Comparison of ENCODE assay signal across 32 cellular contexts in genomic region chr17:65393514-65393913, GRCh38.
"Had no signal": no experiment of that assay in that cellular context is flagged by ENCODE, and none has a peak within 500 bp of the region (broad histone marks: within the 10 kb centered on the region; RNA-seq: fewer than 3 reads in every experiment).

No MANE protein-coding gene starts in this region.

- H3K27ac ChIP-seq: esophagus muscularis mucosa, foreskin keratinocyte, heart right ventricle, lower lobe of right lung, neutrophil, thoracic aorta, upper lobe of left lung, vagina had no signal

- H3K4me3 ChIP-seq: esophagus muscularis mucosa, heart right ventricle, lower lobe of right lung, thoracic aorta, upper lobe of left lung, vagina had no signal

- H3K4me1 Mint-ChIP-seq: activated CD4-positive, alpha-beta T cell treated with anti-CD3 and anti-CD28 coated beads, Interleukin-2, amount 10 ng/mL, durations not matched to agents 24 days and 14 days; central memory CD8-positive, alpha-beta T cell; stimulated activated effector memory CD8-positive, alpha-beta T cell treated with anti-CD3 and anti-CD28 coated beads, Interleukin-12 subunit alpha, Interleukin-12 subunit beta, amount 100 ng/mL, for 72 hours had no signal

- H3K9me3 Mint-ChIP-seq: activated CD4-positive, alpha-beta memory T cell treated with anti-CD3 and anti-CD28 coated beads for 36 hours; activated CD4-positive, alpha-beta T cell treated with anti-CD3 and anti-CD28 coated beads, Interleukin-2, amount 10 ng/mL, durations not matched to agents 24 days and 14 days; central memory CD8-positive, alpha-beta T cell; natural killer cell treated with Interleukin-12 subunit alpha and Interleukin-12 subunit beta and Interleukin-15 and Interleukin-18, amount 100 ng/mL, for 72 hours; stimulated activated effector memory CD8-positive, alpha-beta T cell treated with anti-CD3 and anti-CD28 coated beads, Interleukin-12 subunit alpha, Interleukin-12 subunit beta, amount 100 ng/mL, for 72 hours; stimulated activated naive CD8-positive, alpha-beta T cell treated with anti-CD3 and anti-CD28 coated beads, Interleukin-15, Interleukin-2, amounts not matched to agents 100 ng/mL and 50 ng/mL, for 24 hours had no signal

- H3K36me3 Mint-ChIP-seq: activated CD4-positive, alpha-beta memory T cell treated with anti-CD3 and anti-CD28 coated beads for 36 hours; activated naive CD4-positive, alpha-beta T cell treated with anti-CD3 and anti-CD28 coated beads, Interleukin-2, amount 50 U/mL, for 72 hours; natural killer cell treated with Interleukin-12 subunit alpha and Interleukin-12 subunit beta and Interleukin-15 and Interleukin-18, amount 100 ng/mL, for 72 hours; stimulated activated effector memory CD8-positive, alpha-beta T cell treated with anti-CD3 and anti-CD28 coated beads, Interleukin-12 subunit alpha, Interleukin-12 subunit beta, amount 100 ng/mL, for 72 hours had no signal

- H3K27me3 Mint-ChIP-seq: progenitor cell of endocrine pancreas; stimulated activated naive CD8-positive, alpha-beta T cell treated with anti-CD3 and anti-CD28 coated beads, Interleukin-15, Interleukin-2, amounts not matched to agents 100 ng/mL and 50 ng/mL, for 24 hours had no signal

- H3K27ac Mint-ChIP-seq: activated CD4-positive, alpha-beta memory T cell treated with anti-CD3 and anti-CD28 coated beads for 36 hours; activated CD4-positive, alpha-beta T cell treated with anti-CD3 and anti-CD28 coated beads, Interleukin-2, amount 10 ng/mL, durations not matched to agents 24 days and 14 days; activated naive CD4-positive, alpha-beta T cell treated with anti-CD3 and anti-CD28 coated beads, Interleukin-2, amount 50 U/mL, for 72 hours; natural killer cell treated with Interleukin-12 subunit alpha and Interleukin-12 subunit beta and Interleukin-15 and Interleukin-18, amount 100 ng/mL, for 72 hours; progenitor cell of endocrine pancreas; stimulated activated effector memory CD8-positive, alpha-beta T cell treated with anti-CD3 and anti-CD28 coated beads, Interleukin-12 subunit alpha, Interleukin-12 subunit beta, amount 100 ng/mL, for 72 hours; stimulated activated naive CD8-positive, alpha-beta T cell treated with anti-CD3 and anti-CD28 coated beads, Interleukin-15, Interleukin-2, amounts not matched to agents 100 ng/mL and 50 ng/mL, for 24 hours; T-helper 17 cell had no signal

- H3K27me3 ChIP-seq: esophagus muscularis mucosa, foreskin keratinocyte, neutrophil, upper lobe of left lung, vagina had no signal

- H3K4me3 Mint-ChIP-seq: activated CD4-positive, alpha-beta memory T cell treated with anti-CD3 and anti-CD28 coated beads for 36 hours; activated CD4-positive, alpha-beta T cell treated with anti-CD3 and anti-CD28 coated beads, Interleukin-2, amount 10 ng/mL, durations not matched to agents 24 days and 14 days; central memory CD8-positive, alpha-beta T cell; natural killer cell treated with Interleukin-12 subunit alpha and Interleukin-12 subunit beta and Interleukin-15 and Interleukin-18, amount 100 ng/mL, for 72 hours; stimulated activated effector memory CD8-positive, alpha-beta T cell treated with anti-CD3 and anti-CD28 coated beads, Interleukin-12 subunit alpha, Interleukin-12 subunit beta, amount 100 ng/mL, for 72 hours; stimulated activated naive CD8-positive, alpha-beta T cell treated with anti-CD3 and anti-CD28 coated beads, Interleukin-15, Interleukin-2, amounts not matched to agents 100 ng/mL and 50 ng/mL, for 24 hours; T-helper 17 cell had no signal

- H3K36me3 ChIP-seq: esophagus muscularis mucosa, heart right ventricle, lower lobe of right lung, neutrophil, thoracic aorta, upper lobe of left lung, vagina had no signal

- H3K4me1 ChIP-seq: esophagus muscularis mucosa, foreskin keratinocyte, heart right ventricle, lower lobe of right lung, upper lobe of left lung had no signal

- ATAC-seq: activated naive CD4-positive, alpha-beta T cell treated with anti-CD3 and anti-CD28 coated beads, Interleukin-2, amount 50 U/mL, for 72 hours; foreskin keratinocyte; heart right ventricle; left lobe of liver; lower lobe of right lung; natural killer cell treated with Interleukin-12 subunit alpha and Interleukin-12 subunit beta and Interleukin-15 and Interleukin-18, amount 100 ng/mL, for 72 hours; sciatic nerve; stimulated activated effector memory CD8-positive, alpha-beta T cell treated with anti-CD3 and anti-CD28 coated beads, Interleukin-12 subunit alpha, Interleukin-12 subunit beta, amount 100 ng/mL, for 72 hours; T-helper 17 cell had no signal

- H3K9me3 ChIP-seq: esophagus muscularis mucosa, lower lobe of right lung, neutrophil, thoracic aorta, upper lobe of left lung, vagina had no signal

- DNase-seq: activated CD4-positive, alpha-beta memory T cell treated with anti-CD3 and anti-CD28 coated beads for 36 hours; activated CD4-positive, alpha-beta T cell treated with anti-CD3 and anti-CD28 coated beads, Interleukin-2, amount 10 ng/mL, durations not matched to agents 24 days and 14 days; activated CD4-positive, CD25-positive, alpha-beta regulatory T cell treated with anti-CD3 and anti-CD28 coated beads, Interleukin-2, amount 50 U/mL, for 72 hours; activated CD8-positive, alpha-beta memory T cell treated with anti-CD3 and anti-CD28 coated beads, Interleukin-2, amount 50 U/mL, for 4 hours; activated gamma-delta T cell; activated T-cell treated with anti-CD3 and anti-CD28 coated beads, Interleukin-2, amount 50 U/mL, for 1 hour; amniotic stem cell; dermis blood vessel endothelial cell; effector CD4-positive, alpha-beta T cell; foreskin keratinocyte; heart right ventricle; lower lobe of right lung; mesenchymal stem cell; retina; small intestine; stimulated activated CD4-positive, alpha-beta T cell treated with anti-CD3 and anti-CD28 coated beads, Interleukin-4, amount 100 ng/mL, for 24 hours; SW 1271; T-helper 17 cell; T1000; upper lobe of left lung had no signal
